17 cellular contexts compared by ENCODE assay signal in genomic region chr10:97207756-97208346, GRCh38. TPM values are rescaled to one million over a fixed set of nuclear protein-coding genes. Genes with fewer than 3 reads are reported as not detected.
DNase-seq lines count a peak whose midpoint lies in the region; ATAC-seq and TF ChIP-seq lines count a peak whose summit lies in the region.
"Had no signal": no experiment of that assay in that cellular context is flagged by ENCODE, and none has a peak within 500 bp of the region (broad histone marks: within the 10 kb centered on the region; RNA-seq: fewer than 3 reads in every experiment).

No MANE protein-coding gene starts in this region.

- H3K4me2 ChIP-seq in OCI-LY7 (ENCODE audit: low read length): peak overlapping the region; percentile 68

- H3K36me3 ChIP-seq in OCI-LY7 (ENCODE audit: insufficient read depth, low read length): no peaks in the 10 kb centered on the region
- H3K36me3 ChIP-seq: SJCRH30 had no signal

- intact Hi-C loops in OCI-LY7 (cut with micrococcal nuclease; ENCODE audit: unreplicated experiment): no loop called here

- no peaks in the 10 kb centered on the region for H4K20me1 ChIP-seq in OCI-LY7 (ENCODE audit: insufficient read depth, low read length)

- H3K4me3 ChIP-seq in OCI-LY7 (ENCODE audit: low read depth, low read length, poor library complexity, severe bottlenecking): no peak overlapping the region
- H3K4me3 ChIP-seq: GM23248, SJCRH30 had no signal

- TF ChIP-seq CTCF in OCI-LY7 (conservative IDR thresholded peaks at IDR 0.05; ENCODE audit: low read length): no peak

- no peaks in the 10 kb centered on the region for H3K79me2 ChIP-seq in OCI-LY7 (ENCODE audit: insufficient read depth, low read depth, low read length)

- no peak overlapping the region for H3K27ac ChIP-seq in OCI-LY7 (ENCODE audit: low read depth, low read length, poor library complexity, severe bottlenecking)
- H3K27ac ChIP-seq: 22Rv1, GM23248, SJCRH30 had no signal

- 0 out of 2 replicates have a peak, but pooled peaks cover 5% of the 10 kb centered on the region for H3K9me3 ChIP-seq in OCI-LY7 (ENCODE audit: low read length)
- H3K9me3 ChIP-seq: SJCRH30 had no signal

- ATAC-seq in GM18870 (IDR thresholded peaks at IDR 0.05; ENCODE audit: unreplicated experiment) (no peak), HG03439 (IDR thresholded peaks at IDR 0.05; ENCODE audit: unreplicated experiment) (no peak)
- ATAC-seq: PC-3 had no signal

- DNase-seq in NCI-H2107 treated with DMSO at 0.1 percent for 48 hours (lab: John Stamatoyannopoulos, UW; ENCODE audit: unreplicated experiment) (peak; percentile 60), NCI-H2107 (lab: John Stamatoyannopoulos, UW) (no peak), NCI-H146 (lab: John Stamatoyannopoulos, UW) (peak; percentile 77), OCI-LY7 (ENCODE audit: low spot score) (peak; percentile 52), mesenteric fat pad (ENCODE audit: low spot score) (peak; percentile 68), Kasumi-1 (lab: John Stamatoyannopoulos, UW) (no peak)
- DNase-seq: CD4-positive, CD25-positive, alpha-beta regulatory T cell; DMS53; GM23248; NCI-H1105 treated with DMSO at 0.1 percent for 48 hours; NCI-H187 treated with DMSO at 0.1 percent for 48 hours; NCI-H526; PC-3; SJCRH30 had no signal

- H3K4me1 ChIP-seq in OCI-LY7 (ENCODE audit: insufficient read depth, low read length, poor library complexity, severe bottlenecking): peaks cover 16% of the 10 kb centered on the region
- H3K4me1 ChIP-seq: SJCRH30 had no signal

- H2AFZ ChIP-seq in OCI-LY7 (ENCODE audit: low read length): peak overlapping the region; percentile 64; the same call in 1 of the 2 replicates
- H2AFZ ChIP-seq: GM23248 had no signal

- POLR2A ChIA-PET in OCI-LY7 (lab: Charles Lee): interaction anchor here (0.9 to 2.3 kb wide), 6 partner anchors 9 to 235 kb away, joined by 3 to 11 read pairs (median 4); no protein-coding TSS in a partner anchor

- no TSS peak for BruUV-seq in OCI-LY7 (replicated peaks; lab: Mats Ljungman, UMichigan)

- CTCF ChIA-PET in OCI-LY7 (lab: Charles Lee; ENCODE audit: unreplicated experiment): interaction anchor here (0.6 to 2.1 kb wide), 7 partner anchors 10 to 170 kb away, joined by 3 to 10 read pairs (median 6); no protein-coding TSS in a partner anchor

- H3K9me2 ChIP-seq in OCI-LY7 (ENCODE audit: insufficient read depth, low read length): no peaks in the 10 kb centered on the region

RNA-seq across cellular contexts. Expression of gene SLIT1, which starts 22.1 kb away (rescaled TPM):
- total RNA-seq in OCI-LY7 (2014; rRNA removed; shearing (Covaris generic)): 0.10 and 0.13 TPM in 2 replicates
- 0.77 and 1.0 TPM in 2 replicates for total RNA-seq in OCI-LY7 (2022)
- 0.19 TPM for total RNA-seq in mesenteric fat pad
- total RNA-seq: GM23248, PC-3 had no signal

Comparison
In these comparisons a context has a peak if more than half of its experiments do, and no peak if none do; other contexts are left out.
1. DNase-seq: peak in NCI-H2107 treated with DMSO at 0.1 percent for 48 hours (single experiment), NCI-H146 (single experiment), OCI-LY7 (single experiment) and mesenteric fat pad (single experiment); none in NCI-H2107 (single experiment) and Kasumi-1 (0 of 2).